Comparison of ENCODE assay signal across 8 cellular contexts in the genomic region with DNA sequence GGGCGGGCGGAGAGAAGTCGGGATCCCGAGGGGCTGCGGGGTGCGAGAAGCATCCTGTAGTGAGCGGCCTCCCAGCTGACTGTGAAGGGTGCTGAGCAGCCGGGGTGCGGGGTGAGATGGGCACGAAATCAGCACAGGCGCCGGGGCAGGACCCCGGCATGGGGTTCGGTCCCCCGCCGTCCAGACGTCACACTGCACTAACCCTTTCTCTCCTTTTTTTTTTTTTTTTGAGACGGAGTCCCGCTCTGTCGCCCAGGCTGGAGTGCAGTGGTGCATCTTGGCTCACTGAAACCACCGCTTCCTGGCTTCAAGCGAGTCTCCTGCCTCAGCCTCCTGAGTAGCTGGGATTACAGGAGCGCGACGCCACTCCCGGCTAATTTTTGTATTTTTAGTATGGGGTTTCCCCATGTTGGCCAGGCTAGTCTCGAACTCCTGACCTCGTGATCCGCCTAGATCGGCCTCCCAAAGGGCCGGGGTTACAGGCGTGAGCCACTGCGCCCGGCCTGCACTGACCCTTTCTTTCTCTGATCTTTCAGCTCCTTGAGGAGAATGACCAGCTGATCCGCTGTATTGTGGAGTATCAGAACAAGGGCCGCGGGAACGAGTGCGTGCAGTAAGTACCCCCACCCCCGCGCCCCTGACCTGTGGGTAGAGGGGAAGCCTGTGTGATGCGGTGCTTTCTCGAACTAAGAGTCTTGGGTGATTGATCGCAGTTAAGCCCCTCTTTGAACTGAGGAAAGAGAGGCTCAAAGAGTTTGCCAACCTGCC. TPM values are rescaled to one million over a fixed set of nuclear protein-coding genes. Genes with fewer than 3 reads are reported as not detected.
A peak's percentile ranks its signal among the peaks of the same experiment; 100 is the strongest.
DNase-seq lines count a peak whose midpoint lies in the region; ATAC-seq, FAIRE-seq and TF ChIP-seq lines count a peak whose summit lies in the region.

No MANE protein-coding gene starts in this region.

- peak overlapping the region; percentile 89 for H3K9ac ChIP-seq in astrocyte (ENCODE audit: low read length)

- peaks cover 20% of the 10 kb centered on the region for H3K79me2 ChIP-seq in ACC112 (ENCODE audit: control insufficient read depth, insufficient read depth, low read length, unreplicated experiment)
- H3K79me2 ChIP-seq in astrocyte (ENCODE audit: insufficient read depth, low read length): peaks cover 38% of the 10 kb centered on the region

- H2AFZ ChIP-seq in ACC112 (ENCODE audit: low read length, unreplicated experiment): peak overlapping the region; percentile 21
- H2AFZ ChIP-seq in astrocyte (ENCODE audit: low read depth, low read length): peak overlapping the region; percentile 24

- H3K27me3 ChIP-seq in ACC112 (ENCODE audit: insufficient read depth, low read length): no peaks in the 10 kb centered on the region
- no peaks in the 10 kb centered on the region for H3K27me3 ChIP-seq in astrocyte (ENCODE audit: insufficient read depth, low read length)
- H3K27me3 ChIP-seq in tibial artery: no peaks in the 10 kb centered on the region

- H3K4me3 Mint-ChIP-seq in astrocyte (ENCODE audit: unreplicated experiment): peak overlapping the region; percentile 95

- H3K36me3 ChIP-seq in ACC112 (ENCODE audit: insufficient read depth, low read length) (peaks cover 22% of the 10 kb centered on the region), astrocyte (ENCODE audit: insufficient read depth, low read length) (peaks cover 9% of the 10 kb centered on the region), tibial artery (peaks cover 0 to 16% (median 6%) of the 10 kb centered on the region in 3 donors)

- H3K9me3 Mint-ChIP-seq in astrocyte (ENCODE audit: unreplicated experiment): no peaks in the 10 kb centered on the region

- ATAC-seq in HG03097 (IDR thresholded peaks at IDR 0.05; ENCODE audit: low FRiP score, unreplicated experiment): peak; percentile 1
- peak; percentile 11 for ATAC-seq in left lobe of liver
- ATAC-seq in GM19452 (IDR thresholded peaks at IDR 0.05; ENCODE audit: unreplicated experiment): no peak

- H3K27ac Mint-ChIP-seq in astrocyte (ENCODE audit: unreplicated experiment): peak overlapping the region; percentile 92

- DNase-seq in astrocyte (ENCODE audit: low read depth): no peak
- DNase-seq in left lobe of liver (ENCODE audit: low spot score): no peak
- DNase-seq in tibial artery: no peak
- no peak for DNase-seq in GM10266 (ENCODE audit: extremely low spot score)
- no peak for DNase-seq in NCI-H2196 treated with DMSO at 0.1 percent for 48 hours (lab: John Stamatoyannopoulos, UW; ENCODE audit: unreplicated experiment)

- intact Hi-C loops in tibial artery (cut with DNase I; ENCODE audit: low total_unique reads): no loop called here

- H3K4me2 ChIP-seq in astrocyte (ENCODE audit: low read length): peak overlapping the region; percentile 97

- FAIRE-seq in astrocyte (lab: Jason Lieb, UNC): no peak

- H3K4me3 ChIP-seq in ACC112 (ENCODE audit: low read depth, low read length): peak overlapping the region; percentile 84
- peak overlapping the region; percentile 77 for H3K4me3 ChIP-seq in astrocyte (ENCODE audit: insufficient read depth, low read depth, low read length)
- H3K4me3 ChIP-seq in tibial artery: peak overlapping the region; percentile 65 to 78

- no peaks in the 10 kb centered on the region for H3K27me3 Mint-ChIP-seq in astrocyte (ENCODE audit: low read depth, unreplicated experiment)

- H3K36me3 Mint-ChIP-seq in astrocyte (ENCODE audit: low read depth, unreplicated experiment): no peaks in the 10 kb centered on the region

- H3K4me1 ChIP-seq in ACC112 (ENCODE audit: control insufficient read depth, insufficient read depth, low read length, unreplicated experiment) (peaks cover 13% of the 10 kb centered on the region), astrocyte (ENCODE audit: insufficient read depth, low read length) (peaks cover 7% of the 10 kb centered on the region), tibial artery (peaks cover 0 to 20% (median 15%) of the 10 kb centered on the region in 4 donors)

- H3K4me1 Mint-ChIP-seq in astrocyte (ENCODE audit: low read depth, unreplicated experiment): peaks cover 2% of the 10 kb centered on the region

- no peaks in the 10 kb centered on the region for H4K20me1 ChIP-seq in astrocyte (ENCODE audit: insufficient read depth, low read length)

- TF ChIP-seq CTCF in astrocyte (IDR thresholded peaks at IDR 0.05; ENCODE audit: insufficient read depth, low read depth, low read length): no peak
- TF ChIP-seq CTCF in tibial artery (IDR thresholded peaks at IDR 0.05): no peak
- no peak for TF ChIP-seq CTCF in GM10266 (IDR thresholded peaks at IDR 0.05; ENCODE audit: control insufficient read depth, insufficient read depth, low read depth, missing control alignments)

- H3K9me3 ChIP-seq in astrocyte (ENCODE audit: insufficient read depth, low read depth, low read length) (no peaks in the 10 kb centered on the region), tibial artery (no peaks in the 10 kb centered on the region)

- H3K27ac ChIP-seq in ACC112 (ENCODE audit: low read depth, low read length): peak overlapping the region; percentile 16
- H3K27ac ChIP-seq in astrocyte (ENCODE audit: low read depth, low read length): peak overlapping the region; percentile 72
- H3K27ac ChIP-seq in tibial artery: peak overlapping the region; percentile 80 to 88

RNA-seq across cellular contexts. Expression of gene SS18L2, which starts 0.5 kb away (rescaled TPM):
- total RNA-seq in astrocyte (22.8 and 26.1 TPM in 2 replicates), left lobe of liver (14.4 TPM)

RNA-seq across cellular contexts. Expression of gene NKTR, which starts 9.3 kb away (rescaled TPM):
- 58.9 and 70.3 TPM in 2 replicates for total RNA-seq in astrocyte
- total RNA-seq in left lobe of liver: 29.2 TPM

RNA-seq across cellular contexts. Expression of gene SEC22C, which starts 9.4 kb away (rescaled TPM):
- total RNA-seq in astrocyte (36.7 and 37.4 TPM in 2 replicates), left lobe of liver (14.2 TPM)

Comparison
In these comparisons a context has a peak if more than half of its experiments do, and no peak if none do; other contexts are left out.
1. H3K27ac ChIP-seq: peak in every context shown above with its lines; median percentile 84 in tibial artery; 72 in astrocyte; 16 in ACC112.